Comparison of ENCODE assay signal across 1 cellular context in the genomic region with DNA sequence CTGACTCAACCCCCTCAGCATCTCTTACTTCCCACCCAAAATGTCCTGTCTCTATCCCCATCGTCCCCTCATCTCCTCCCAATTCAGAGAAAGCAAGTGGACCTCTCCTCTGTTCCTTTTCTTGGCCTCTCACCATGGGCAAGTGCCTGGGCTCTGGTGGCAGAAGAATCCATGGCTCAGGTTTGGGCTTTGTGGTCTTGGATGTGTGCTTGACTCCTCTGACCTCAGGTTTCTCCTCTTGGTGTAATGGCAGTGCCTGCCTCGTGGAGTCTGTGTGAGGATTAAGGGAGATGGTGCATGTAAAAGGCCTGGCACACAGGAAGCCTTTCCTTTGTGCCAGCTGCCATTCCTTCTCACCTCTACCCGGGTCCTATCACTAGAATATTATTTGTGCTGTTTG.
TF ChIP-seq lines count a peak whose summit lies in the region.

No MANE protein-coding gene starts in this region.

TF ChIP-seq in IMR-90, 13 proteins besides CTCF, POLR2A, EP300 and RAD21:
- TF ChIP-seq CHD1 (IDR thresholded peaks at IDR 0.05; ENCODE audit: low read depth, low read length): no peak
- no peak for TF ChIP-seq ELK1 (IDR thresholded peaks at IDR 0.05; ENCODE audit: borderline replicate concordance, low read depth, low read length)
- no peak for TF ChIP-seq CEBPB (IDR thresholded peaks at IDR 0.05; ENCODE audit: low read depth, low read length)
- TF ChIP-seq NFE2L2 (IDR thresholded peaks at IDR 0.05; ENCODE audit: low read depth, low read length): no peak
- TF ChIP-seq RFX5 (IDR thresholded peaks at IDR 0.05; ENCODE audit: low read depth, low read length): no peak
- no peak for TF ChIP-seq SMC3 (IDR thresholded peaks at IDR 0.05; ENCODE audit: low read depth, low read length)
- TF ChIP-seq, protein P1, sequence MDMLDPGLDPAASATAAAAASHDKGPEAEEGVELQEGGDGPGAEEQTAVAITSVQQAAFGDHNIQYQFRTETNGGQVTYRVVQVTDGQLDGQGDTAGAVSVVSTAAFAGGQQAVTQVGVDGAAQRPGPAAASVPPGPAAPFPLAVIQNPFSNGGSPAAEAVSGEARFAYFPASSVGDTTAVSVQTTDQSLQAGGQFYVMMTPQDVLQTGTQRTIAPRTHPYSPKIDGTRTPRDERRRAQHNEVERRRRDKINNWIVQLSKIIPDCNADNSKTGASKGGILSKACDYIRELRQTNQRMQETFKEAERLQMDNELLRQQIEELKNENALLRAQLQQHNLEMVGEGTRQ (IDR thresholded peaks at IDR 0.05; ENCODE audit: low read depth, low read length): no peak
- TF ChIP-seq MAFK (IDR thresholded peaks at IDR 0.05; ENCODE audit: low read depth, low read length): no peak
- no peak for TF ChIP-seq MXI1 (IDR thresholded peaks at IDR 0.05; ENCODE audit: borderline replicate concordance, low read depth, low read length)
- TF ChIP-seq MAZ (IDR thresholded peaks at IDR 0.05; ENCODE audit: borderline replicate concordance, low read depth, low read length): no peak
- TF ChIP-seq FOS (IDR thresholded peaks at IDR 0.05; ENCODE audit: low read depth, low read length): no peak
- TF ChIP-seq RCOR1 (IDR thresholded peaks at IDR 0.05; ENCODE audit: insufficient replicate concordance, low read length): no peak
- no peak for TF ChIP-seq BHLHE40 (IDR thresholded peaks at IDR 0.05; ENCODE audit: low read depth, low read length)
